ENCODE assay signal across 1 cellular context in genomic region chr13:99949657-99950413, GRCh38.
TF ChIP-seq lines count a peak whose summit lies in the region.

No MANE protein-coding gene starts in this region.

TF ChIP-seq in K562, 482 proteins besides CTCF, POLR2A, EP300 and RAD21:
- TF ChIP-seq ZNF507 (tag; conservative IDR thresholded peaks at IDR 0.05) (no peak), ZNF609 (CRISPR knock-in tag; IDR thresholded peaks at IDR 0.05; ENCODE audit: borderline replicate concordance) (no peak), MYNN (IDR thresholded peaks at IDR 0.05) (no peak), MYNN (CRISPR knock-in tag; IDR thresholded peaks at IDR 0.05) (no peak), BRF1 (IDR thresholded peaks at IDR 0.05; ENCODE audit: borderline replicate concordance, extremely low read depth, insufficient read length) (no peak), PRPF4 (IDR thresholded peaks at IDR 0.05; ENCODE audit: insufficient read depth, low read depth, low read length, poor library complexity, severe bottlenecking) (no peak), TEAD2 (tag; IDR thresholded peaks at IDR 0.05) (no peak), ZC3H8 (IDR thresholded peaks at IDR 0.05) (no peak)
